Comparison of ENCODE assay signal across 12 cellular contexts in genomic region chr15:101244039-101244781, GRCh38. TPM values are rescaled to one million over a fixed set of nuclear protein-coding genes. Genes with fewer than 3 reads are reported as not detected.
DNase-seq lines count a peak whose midpoint lies in the region; ATAC-seq and TF ChIP-seq lines count a peak whose summit lies in the region.
"Had no signal": no experiment of that assay in that cellular context is flagged by ENCODE, and none has a peak within 500 bp of the region (broad histone marks: within the 10 kb centered on the region; RNA-seq: fewer than 3 reads in every experiment).

No MANE protein-coding gene starts in this region.

- peak overlapping the region; percentile 37 for H3K4me3 Mint-ChIP-seq in activated CD8-positive, alpha-beta T cell treated with anti-CD3 and anti-CD28 coated beads for 36 hours
- no peak overlapping the region for H3K4me3 Mint-ChIP-seq in glutamatergic neuron (ENCODE audit: unreplicated experiment)

- no peaks in the 10 kb centered on the region for H3K9me3 Mint-ChIP-seq in activated CD8-positive, alpha-beta T cell treated with anti-CD3 and anti-CD28 coated beads for 36 hours
- H3K9me3 Mint-ChIP-seq in glutamatergic neuron (ENCODE audit: unreplicated experiment): no peaks in the 10 kb centered on the region

- H3K4me3 ChIP-seq in AG10803 (ENCODE audit: low read length) (peak overlapping the region; percentile 31), HEK293 (ENCODE audit: low read depth, low read length) (no peak overlapping the region), aorta (ENCODE audit: low read length in 2 of 2) (no peak overlapping the region)
- H3K4me3 ChIP-seq: adrenal gland, thyroid gland had no signal

- intact Hi-C loops in activated CD8-positive, alpha-beta T cell treated with anti-CD3 and anti-CD28 coated beads for 36 hours (cut with micrococcal nuclease): loop anchor here (5.0 kb wide), 1 partner anchor 37 kb away; no protein-coding TSS in a partner anchor
- intact Hi-C loops in aorta (cut with DNase I): no loop called here

- H3K4me1 ChIP-seq in HEK293 (ENCODE audit: control insufficient read depth, insufficient read depth, low read length) (peaks cover 31% of the 10 kb centered on the region), aorta (ENCODE audit: control insufficient read depth in 1 of 2, insufficient read depth in 2 of 2, low read length in 2 of 2) (peaks cover 2 to 8% of the 10 kb centered on the region in 2 donors)

- H3K27me3 Mint-ChIP-seq in activated CD8-positive, alpha-beta T cell treated with anti-CD3 and anti-CD28 coated beads for 36 hours: no peaks in the 10 kb centered on the region
- H3K27me3 Mint-ChIP-seq in glutamatergic neuron (ENCODE audit: unreplicated experiment): peaks cover 3% of the 10 kb centered on the region

- DNase-seq in AG10803 (ENCODE audit: low read depth) (peak; percentile 71), iris pigment epithelial cell (ENCODE audit: low read depth) (peak; percentile 69), glutamatergic neuron (no peak), aorta (no peak), T1000 (lab: John Stamatoyannopoulos, UW) (no peak)
- no peak for DNase-seq in activated CD8-positive, alpha-beta T cell treated with anti-CD3 and anti-CD28 coated beads for 36 hours
- DNase-seq: DMS 273 treated with DMSO at 0.1 percent for 48 hours, NCI-H2227 treated with DMSO at 0.1 percent for 48 hours had no signal

- H3K27me3 ChIP-seq in aorta (ENCODE audit: control insufficient read depth in 1 of 2, insufficient read depth in 2 of 2, low read length in 1 of 2): no peaks in the 10 kb centered on the region
- H3K27me3 ChIP-seq: adrenal gland, thyroid gland had no signal

- H3K4me1 Mint-ChIP-seq in activated CD8-positive, alpha-beta T cell treated with anti-CD3 and anti-CD28 coated beads for 36 hours (ENCODE audit: low read depth): peaks cover 89% of the 10 kb centered on the region
- H3K4me1 Mint-ChIP-seq in glutamatergic neuron (ENCODE audit: low read depth, unreplicated experiment): peaks cover 25% of the 10 kb centered on the region

- H3K27ac ChIP-seq in HEK293 (ENCODE audit: extremely low read depth, low read depth, low read length): no peak overlapping the region
- H3K27ac ChIP-seq in aorta (ENCODE audit: low read depth in 1 of 2, low read length in 2 of 2): no peak overlapping the region
- H3K27ac ChIP-seq: thyroid gland had no signal

- TF ChIP-seq CTCF in AG10803 (conservative IDR thresholded peaks at IDR 0.05; ENCODE audit: low read length): peak; percentile 17; the same call in 1 of the 2 replicates
- no peak for TF ChIP-seq CTCF in HEK293 (tag by site-specific recombination; IDR thresholded peaks at IDR 0.05)
- no peak for TF ChIP-seq CTCF in activated CD8-positive, alpha-beta T cell treated with anti-CD3 and anti-CD28 coated beads for 36 hours (IDR thresholded peaks at IDR 0.05)
- no peak for TF ChIP-seq CTCF in glutamatergic neuron (IDR thresholded peaks at IDR 0.05; ENCODE audit: partially characterized antibody, unreplicated experiment)

- ATAC-seq in activated CD8-positive, alpha-beta T cell treated with anti-CD3 and anti-CD28 coated beads for 36 hours: no peak
- ATAC-seq in aorta (ENCODE audit: low FRiP score): no peak
- ATAC-seq in HG03378 (IDR thresholded peaks at IDR 0.05; ENCODE audit: unreplicated experiment): no peak

- CTCF ChIA-PET in HEK293 (lab: Yijun Ruan, JAX): interaction anchor here (0.6 to 1.4 kb wide), 2 partner anchors 14 to 325 kb away, joined by 3 to 4 read pairs; partner anchors contain the start of gene LRRK1
- CTCF ChIA-PET in activated CD8-positive, alpha-beta T cell treated with anti-CD3 and anti-CD28 coated beads for 36 hours (lab: Charles Lee): interaction anchor here (0.8 to 1.6 kb wide), 5 partner anchors 10 to 229 kb away, joined by 4 to 5 read pairs (median 4); no protein-coding TSS in a partner anchor

- H3K36me3 ChIP-seq in HEK293 (ENCODE audit: control insufficient read depth in 2 of 2, insufficient read depth in 1 of 2, low read length in 2 of 2): peaks cover 0 to 17% of the 10 kb centered on the region in 2 experiments; a peak in 1 of 3 replicates
- H3K36me3 ChIP-seq in aorta (ENCODE audit: control insufficient read depth in 1 of 2, insufficient read depth in 2 of 2, low read length in 1 of 2): no peaks in the 10 kb centered on the region
- H3K36me3 ChIP-seq: adrenal gland, thyroid gland had no signal

- POLR2A ChIA-PET in HEK293 (lab: Yijun Ruan, JAX): no interaction called here
- POLR2A ChIA-PET in activated CD8-positive, alpha-beta T cell treated with anti-CD3 and anti-CD28 coated beads for 36 hours (lab: Charles Lee): interaction anchor here (0.6 to 5.2 kb wide), 8 partner anchors 8 to 50 kb away, joined by 3 to 28 read pairs (median 3); partner anchors contain the start of genes CHSY1 and SNRPA1

- peaks cover 75% of the 10 kb centered on the region for H3K36me3 Mint-ChIP-seq in activated CD8-positive, alpha-beta T cell treated with anti-CD3 and anti-CD28 coated beads for 36 hours (ENCODE audit: low read depth)
- no peaks in the 10 kb centered on the region for H3K36me3 Mint-ChIP-seq in glutamatergic neuron (ENCODE audit: unreplicated experiment)

- H3K27ac Mint-ChIP-seq in activated CD8-positive, alpha-beta T cell treated with anti-CD3 and anti-CD28 coated beads for 36 hours: peak overlapping the region; percentile 85
- no peak overlapping the region for H3K27ac Mint-ChIP-seq in glutamatergic neuron (ENCODE audit: unreplicated experiment)

- WGBS in aorta, 2 donors: 22 to 27% methylated on average over 7 of the region's 7 CpGs

- H3K9me3 ChIP-seq in HEK293 (ENCODE audit: control insufficient read depth, insufficient read depth, low read depth, low read length): no peaks in the 10 kb centered on the region
- H3K9me3 ChIP-seq in aorta (ENCODE audit: control insufficient read depth, low read length): no peaks in the 10 kb centered on the region
- H3K9me3 ChIP-seq: adrenal gland, thyroid gland had no signal

TF ChIP-seq in HEK293, 187 proteins besides CTCF, POLR2A, EP300 and RAD21 (continues in another document):
- TF ChIP-seq ZNF311 (tag by site-specific recombination; IDR thresholded peaks at IDR 0.05; ENCODE audit: borderline replicate concordance): no peak
- no peak for TF ChIP-seq ZNF148 (tag by site-specific recombination; IDR thresholded peaks at IDR 0.05; ENCODE audit: borderline replicate concordance)
- TF ChIP-seq ZNF394 (tag by site-specific recombination; IDR thresholded peaks at IDR 0.05; ENCODE audit: borderline replicate concordance): no peak
- TF ChIP-seq ZNF629 (tag by site-specific recombination; IDR thresholded peaks at IDR 0.05): no peak
- no peak for TF ChIP-seq ZSCAN23 (tag by site-specific recombination; IDR thresholded peaks at IDR 0.05)
- TF ChIP-seq ZNF624 (tag by site-specific recombination; IDR thresholded peaks at IDR 0.05): no peak
- TF ChIP-seq ZNF121 (tag by site-specific recombination; IDR thresholded peaks at IDR 0.05): no peak
- TF ChIP-seq ZNF350 (tag by site-specific recombination; IDR thresholded peaks at IDR 0.05): no peak
- TF ChIP-seq, protein P1, sequence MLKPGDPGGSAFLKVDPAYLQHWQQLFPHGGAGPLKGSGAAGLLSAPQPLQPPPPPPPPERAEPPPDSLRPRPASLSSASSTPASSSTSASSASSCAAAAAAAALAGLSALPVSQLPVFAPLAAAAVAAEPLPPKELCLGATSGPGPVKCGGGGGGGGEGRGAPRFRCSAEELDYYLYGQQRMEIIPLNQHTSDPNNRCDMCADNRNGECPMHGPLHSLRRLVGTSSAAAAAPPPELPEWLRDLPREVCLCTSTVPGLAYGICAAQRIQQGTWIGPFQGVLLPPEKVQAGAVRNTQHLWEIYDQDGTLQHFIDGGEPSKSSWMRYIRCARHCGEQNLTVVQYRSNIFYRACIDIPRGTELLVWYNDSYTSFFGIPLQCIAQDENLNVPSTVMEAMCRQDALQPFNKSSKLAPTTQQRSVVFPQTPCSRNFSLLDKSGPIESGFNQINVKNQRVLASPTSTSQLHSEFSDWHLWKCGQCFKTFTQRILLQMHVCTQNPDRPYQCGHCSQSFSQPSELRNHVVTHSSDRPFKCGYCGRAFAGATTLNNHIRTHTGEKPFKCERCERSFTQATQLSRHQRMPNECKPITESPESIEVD (tag by site-specific recombination; IDR thresholded peaks at IDR 0.05): peak; percentile 63
- no peak for TF ChIP-seq ZNF473 (tag by site-specific recombination; IDR thresholded peaks at IDR 0.05)
- TF ChIP-seq KLF10 (tag by site-specific recombination; IDR thresholded peaks at IDR 0.05): no peak
- no peak for TF ChIP-seq ZSCAN30 (tag by site-specific recombination; IDR thresholded peaks at IDR 0.05)
- no peak for TF ChIP-seq ZNF658 (tag by site-specific recombination; IDR thresholded peaks at IDR 0.05)
- TF ChIP-seq ZNF174 (tag by site-specific recombination; IDR thresholded peaks at IDR 0.05): no peak

RNA-seq across cellular contexts. Expression of gene CHSY1, which starts 7.6 kb away (rescaled TPM):
- 10 to 100 TPM; 57.9 to 58.3 TPM for total RNA-seq in activated CD8-positive, alpha-beta T cell treated with anti-CD3 and anti-CD28 coated beads for 36 hours
- total RNA-seq in glutamatergic neuron (ENCODE audit: unreplicated experiment) (38.2 TPM), aorta (10 to 100 TPM; 65.4 to 78.4 TPM)
- polyA plus RNA-seq in aorta: 10 to 100 TPM; 10.8 to 34.2 TPM

RNA-seq across cellular contexts. Expression of gene SELENOS, which starts 33.1 kb away (rescaled TPM):
- total RNA-seq in activated CD8-positive, alpha-beta T cell treated with anti-CD3 and anti-CD28 coated beads for 36 hours: 10 to 100 TPM; 18.8 to 21.6 TPM
- total RNA-seq in glutamatergic neuron (ENCODE audit: unreplicated experiment): 46.9 TPM
- 10 to 100 TPM; 69.0 to 74.3 TPM for total RNA-seq in aorta
- polyA plus RNA-seq in aorta: 100 to 1,000 TPM; 115 to 123 TPM

RNA-seq across cellular contexts. Expression of gene SNRPA1, which starts 50.8 kb away (rescaled TPM):
- 100 to 1,000 TPM; 243 to 249 TPM for total RNA-seq in activated CD8-positive, alpha-beta T cell treated with anti-CD3 and anti-CD28 coated beads for 36 hours
- total RNA-seq in glutamatergic neuron (ENCODE audit: unreplicated experiment) (73.5 TPM), aorta (10 to 100 TPM; 46.4 to 49.2 TPM)
- 10 to 100 TPM; 37.6 to 54.1 TPM for polyA plus RNA-seq in aorta

Comparison
In these comparisons a context has a peak if more than half of its experiments do, and no peak if none do; other contexts are left out.
1. DNase-seq: peak in AG10803 (single experiment) and iris pigment epithelial cell (single experiment); none in activated CD8-positive, alpha-beta T cell treated with anti-CD3 and anti-CD28 coated beads for 36 hours (single experiment), glutamatergic neuron (single experiment), aorta (0 of 2) and T1000 (single experiment).